11 cellular contexts compared by ENCODE assay signal in genomic region chr7:66696774-66697191, GRCh38. TPM values are rescaled to one million over a fixed set of nuclear protein-coding genes. Genes with fewer than 3 reads are reported as not detected.
DNase-seq lines count a peak whose midpoint lies in the region; TF ChIP-seq lines count a peak whose summit lies in the region.
"Had no signal": no experiment of that assay in that cellular context is flagged by ENCODE, and none has a peak within 500 bp of the region (broad histone marks: within the 10 kb centered on the region; RNA-seq: fewer than 3 reads in every experiment).

No MANE protein-coding gene starts in this region.

- H3K27ac ChIP-seq in neural progenitor cell: no peak overlapping the region
- H3K27ac ChIP-seq in effector memory CD4-positive, alpha-beta T cell (ENCODE audit: insufficient read depth, low read length, poor library complexity, severe bottlenecking): no peak overlapping the region
- H3K27ac ChIP-seq: 22Rv1, SK-N-MC had no signal

- peaks cover 7% of the 10 kb centered on the region for H3K4me1 ChIP-seq in neural progenitor cell
- H3K4me1 ChIP-seq in effector memory CD4-positive, alpha-beta T cell (ENCODE audit: control insufficient read depth, insufficient read depth, low read length, poor library complexity, severe bottlenecking): no peaks in the 10 kb centered on the region

- H3K79me2 ChIP-seq in neural progenitor cell (ENCODE audit: low read depth): no peaks in the 10 kb centered on the region

- peaks cover 24% of the 10 kb centered on the region for H4K20me1 ChIP-seq in neural progenitor cell (ENCODE audit: low read depth)

- no peak overlapping the region for H2AFZ ChIP-seq in neural progenitor cell (replicated peaks)

- H3K4me3 ChIP-seq in cardiac fibroblast (replicated peaks in 1 of 2; ENCODE audit: low read depth in 2 of 2, low read length in 2 of 2) (no peak overlapping the region), neural progenitor cell (no peak overlapping the region)
- H3K4me3 ChIP-seq in effector memory CD4-positive, alpha-beta T cell (ENCODE audit: insufficient read depth, low read depth, low read length, poor library complexity, severe bottlenecking): no peak overlapping the region
- H3K4me3 ChIP-seq: SK-N-MC had no signal

- H3K27me3 ChIP-seq in neural progenitor cell: no peaks in the 10 kb centered on the region
- H3K27me3 ChIP-seq in effector memory CD4-positive, alpha-beta T cell (replicated peaks; ENCODE audit: control insufficient read depth, insufficient read depth, low read length, poor library complexity, severe bottlenecking): no peaks in the 10 kb centered on the region

- peaks cover 8% of the 10 kb centered on the region for H3K4me1 Mint-ChIP-seq in neural progenitor cell

- TF ChIP-seq CTCF in cardiac fibroblast (IDR thresholded peaks at IDR 0.05; ENCODE audit: low read depth, low read length) (no peak), neural progenitor cell (IDR thresholded peaks at IDR 0.05) (no peak)

- peak overlapping the region; percentile 37 for H3K27ac Mint-ChIP-seq in neural progenitor cell

- H3K9ac ChIP-seq in neural progenitor cell: no peak overlapping the region

- H3K36me3 Mint-ChIP-seq in neural progenitor cell: peaks cover 8% of the 10 kb centered on the region

- H3K36me3 ChIP-seq in neural progenitor cell: no peaks in the 10 kb centered on the region
- H3K36me3 ChIP-seq in effector memory CD4-positive, alpha-beta T cell (ENCODE audit: control insufficient read depth, insufficient read depth, low read length): no peaks in the 10 kb centered on the region

- H3K9me3 ChIP-seq in neural progenitor cell (ENCODE audit: low read depth): no peaks in the 10 kb centered on the region
- no peaks in the 10 kb centered on the region for H3K9me3 ChIP-seq in effector memory CD4-positive, alpha-beta T cell (ENCODE audit: control insufficient read depth, low read length)

- H3K9me3 Mint-ChIP-seq in neural progenitor cell: no peaks in the 10 kb centered on the region

- H3K4me2 ChIP-seq in neural progenitor cell: no peak overlapping the region

- DNase-seq in DMS53 (lab: John Stamatoyannopoulos, UW) (peak; percentile 45), DMS53 treated with DMSO at 0.1 percent for 48 hours (lab: John Stamatoyannopoulos, UW; ENCODE audit: unreplicated experiment) (no peak), NCI-H1694 (lab: John Stamatoyannopoulos, UW) (peak; percentile 97), cardiac fibroblast (ENCODE audit: low read depth in 2 of 2) (peak; percentile 48 to 60), neural progenitor cell (ENCODE audit: low spot score) (no peak), NCI-H345 (lab: John Stamatoyannopoulos, UW) (no peak), NCI-H1930 (lab: John Stamatoyannopoulos, UW) (no peak)
- DNase-seq in effector memory CD4-positive, alpha-beta T cell: no peak
- DNase-seq: activated T-cell treated with anti-CD3 and anti-CD28 coated beads for 4 hours had no signal

- no peaks in the 10 kb centered on the region for H3F3A ChIP-seq in neural progenitor cell (ENCODE audit: low read depth)

- peaks cover 3% of the 10 kb centered on the region for H3K27me3 Mint-ChIP-seq in neural progenitor cell (ENCODE audit: insufficient read depth, low read depth)

- no peak overlapping the region for H3K4me3 Mint-ChIP-seq in neural progenitor cell

RNA-seq across cellular contexts. Expression of gene RABGEF1, which starts 43.8 kb away (rescaled TPM):
- total RNA-seq in neural progenitor cell (ENCODE audit: low replicate concordance): 26.5 and 36.5 TPM in 2 replicates

Comparison
In these comparisons a context has a peak if more than half of its experiments do, and no peak if none do; other contexts are left out.
1. DNase-seq: peak in DMS53 (single experiment), NCI-H1694 (single experiment) and cardiac fibroblast (2 of 2); none in DMS53 treated with DMSO at 0.1 percent for 48 hours (single experiment), neural progenitor cell (single experiment), NCI-H345 (single experiment), effector memory CD4-positive, alpha-beta T cell (0 of 3) and NCI-H1930 (0 of 2).